33 cellular contexts compared by ENCODE assay signal in genomic region chr6:1798965-1799325, GRCh38.
"Had no signal": no experiment of that assay in that cellular context is flagged by ENCODE, and none has a peak within 500 bp of the region (broad histone marks: within the 10 kb centered on the region; RNA-seq: fewer than 3 reads in every experiment).

No MANE protein-coding gene starts in this region.

- H3K27ac ChIP-seq: adrenal gland, breast epithelium, KMS-11, WERI-Rb-1 had no signal

- H3K27me3 ChIP-seq: adrenal gland, ascending aorta, breast epithelium, Peyer's patch had no signal

- H3K9me3 ChIP-seq: adrenal gland, ascending aorta, breast epithelium, Peyer's patch had no signal

- H3K27ac Mint-ChIP-seq: activated CD4-positive, alpha-beta memory T cell treated with anti-CD3 and anti-CD28 coated beads, Interleukin-2, amount 10 ng/mL, durations not matched to agents 7 days and 5 days; activated naive CD4-positive, alpha-beta T cell treated with anti-CD3 and anti-CD28 coated beads, Interleukin-2, amount 50 U/mL, for 24 hours; activated naive CD8-positive, alpha-beta T cell treated with anti-CD3 and anti-CD28 coated beads, Interleukin-2, amount 10 ng/mL, durations not matched to agents 7 days and 5 days; activated T-cell treated with anti-CD3 and anti-CD28 coated beads, Interleukin-2, amount 50 U/mL, for 24 hours; activated T-helper 2 cell treated with anti-CD3 and anti-CD28 coated beads, Interferon-gamma antibody, Interleukin-2, Interleukin-4, amounts not matched to agents 10 μg/mL and 5 μg/mL and 100 μg/mL, durations not matched to agents 14 hours and 24 hours and 36 hours had no signal

- ATAC-seq: PC-3 had no signal

- H3K4me1 ChIP-seq: adrenal gland, breast epithelium had no signal

- H3K4me3 Mint-ChIP-seq: activated CD4-positive, alpha-beta memory T cell treated with anti-CD3 and anti-CD28 coated beads, Interleukin-2, amount 10 ng/mL, durations not matched to agents 7 days and 5 days; activated naive CD4-positive, alpha-beta T cell treated with anti-CD3 and anti-CD28 coated beads, Interleukin-2, amount 50 U/mL, for 24 hours; activated naive CD8-positive, alpha-beta T cell treated with anti-CD3 and anti-CD28 coated beads, Interleukin-2, amount 10 ng/mL, durations not matched to agents 7 days and 5 days; activated T-cell treated with anti-CD3 and anti-CD28 coated beads, Interleukin-2, amount 50 U/mL, for 24 hours had no signal

- H3K27me3 Mint-ChIP-seq: activated CD4-positive, alpha-beta memory T cell treated with anti-CD3 and anti-CD28 coated beads, Interleukin-2, amount 10 ng/mL, durations not matched to agents 7 days and 5 days; activated naive CD4-positive, alpha-beta T cell treated with anti-CD3 and anti-CD28 coated beads, Interleukin-2, amount 50 U/mL, for 24 hours; activated naive CD8-positive, alpha-beta T cell treated with anti-CD3 and anti-CD28 coated beads, Interleukin-2, amount 10 ng/mL, durations not matched to agents 7 days and 5 days; activated T-cell treated with anti-CD3 and anti-CD28 coated beads, Interleukin-2, amount 50 U/mL, for 24 hours had no signal

- DNase-seq: activated CD4-positive, alpha-beta memory T cell treated with anti-CD3 and anti-CD28 coated beads, Interleukin-2, amount 10 ng/mL, durations not matched to agents 7 days and 5 days; activated CD4-positive, alpha-beta T cell treated with anti-CD3 and anti-CD28 coated beads for 1 hour; activated CD4-positive, alpha-beta T cell treated with anti-CD3 and anti-CD28 coated beads for 48 hours; activated CD4-positive, CD25-positive, alpha-beta regulatory T cell; activated gamma-delta T cell; activated naive CD4-positive, alpha-beta T cell treated with Interleukin-2 at 50 U/mL for 16 hours; activated naive CD8-positive, alpha-beta T cell treated with anti-CD3 and anti-CD28 coated beads, Interleukin-2, amount 10 ng/mL, durations not matched to agents 7 days and 5 days; activated T-cell treated with anti-CD3 and anti-CD28 coated beads, Interleukin-2, amount 50 U/mL, for 24 hours; adrenal gland; MM.1S; MV-4-11; NCI-H1092; NCI-H1436 treated with DMSO at 0.1 percent for 48 hours; NCI-H1694 treated with DMSO at 0.1 percent for 48 hours; NCI-H2029; NCI-H510A; NCI-H526; NCI-H748 treated with DMSO at 0.1 percent for 48 hours; NK-92 treated with Interleukin-12 subunit alpha and Interleukin-12 subunit beta, amount 100 ng/mL, for 24 hours; PC-3; Peyer's patch; RPMI8226; SIG-M5; SW 1271; T-helper 1 cell; T-helper 2 cell; T-helper 9 cell; WERI-Rb-1 had no signal

- H3K36me3 Mint-ChIP-seq: activated naive CD4-positive, alpha-beta T cell treated with anti-CD3 and anti-CD28 coated beads, Interleukin-2, amount 50 U/mL, for 24 hours; activated naive CD8-positive, alpha-beta T cell treated with anti-CD3 and anti-CD28 coated beads, Interleukin-2, amount 10 ng/mL, durations not matched to agents 7 days and 5 days had no signal

- H3K4me3 ChIP-seq: adrenal gland, breast epithelium, Peyer's patch had no signal

- H3K36me3 ChIP-seq: adrenal gland, ascending aorta, breast epithelium, Peyer's patch, WERI-Rb-1 had no signal

- H3K9me3 Mint-ChIP-seq: activated CD4-positive, alpha-beta memory T cell treated with anti-CD3 and anti-CD28 coated beads, Interleukin-2, amount 10 ng/mL, durations not matched to agents 7 days and 5 days; activated naive CD4-positive, alpha-beta T cell treated with anti-CD3 and anti-CD28 coated beads, Interleukin-2, amount 50 U/mL, for 24 hours; activated naive CD8-positive, alpha-beta T cell treated with anti-CD3 and anti-CD28 coated beads, Interleukin-2, amount 10 ng/mL, durations not matched to agents 7 days and 5 days; activated T-cell treated with anti-CD3 and anti-CD28 coated beads, Interleukin-2, amount 50 U/mL, for 24 hours; activated T-helper 2 cell treated with anti-CD3 and anti-CD28 coated beads, Interferon-gamma antibody, Interleukin-2, Interleukin-4, amounts not matched to agents 10 μg/mL and 5 μg/mL and 100 μg/mL, durations not matched to agents 14 hours and 24 hours and 36 hours had no signal
